8 cellular contexts compared by ENCODE assay signal in the genomic region with DNA sequence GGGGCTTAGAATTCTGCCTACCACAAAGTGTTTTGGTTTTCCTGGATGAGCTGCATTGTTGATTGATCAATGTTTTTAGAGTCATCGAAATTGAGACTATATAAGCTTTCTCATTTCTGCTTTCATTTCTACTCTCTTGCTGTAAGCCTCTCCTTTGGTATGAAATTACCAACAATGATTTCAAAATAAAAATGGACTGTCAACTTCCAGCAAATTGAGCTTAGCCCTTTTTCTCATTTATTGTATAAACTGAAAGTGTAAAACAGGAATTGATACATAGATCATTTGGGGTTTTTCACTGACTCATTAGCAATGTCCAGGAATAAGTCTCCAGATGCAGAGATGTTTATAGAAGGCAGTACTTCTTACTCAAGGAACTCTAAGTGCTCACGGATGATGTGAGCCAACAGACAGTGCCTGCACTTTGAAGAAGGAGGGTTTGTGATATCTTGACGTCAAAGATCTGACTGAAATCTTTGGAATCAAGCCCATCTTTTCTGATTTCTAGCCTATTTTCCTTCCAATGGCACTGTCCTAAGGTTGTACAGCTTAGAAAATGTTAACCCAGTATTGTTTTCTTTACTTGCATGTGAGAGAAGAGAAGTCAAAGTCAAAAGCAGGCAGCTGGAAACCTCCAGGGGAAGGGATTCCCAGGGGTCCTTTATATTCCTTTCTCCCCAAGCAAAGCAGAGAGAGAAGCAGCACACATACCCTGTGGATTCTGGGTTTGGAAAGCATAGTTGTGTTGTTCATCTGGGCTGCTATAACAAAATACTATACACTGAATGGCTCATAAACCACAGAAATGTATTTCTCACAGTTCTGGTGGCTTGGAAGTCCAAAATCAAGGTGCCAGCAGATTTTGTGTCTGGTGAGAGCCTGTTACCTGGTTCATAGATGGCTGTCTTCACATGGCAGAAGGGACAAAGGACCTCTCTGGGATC. TPM values are rescaled to one million over a fixed set of nuclear protein-coding genes. Genes with fewer than 3 reads are reported as not detected.
DNase-seq lines count a peak whose midpoint lies in the region; ATAC-seq and TF ChIP-seq lines count a peak whose summit lies in the region.

No MANE protein-coding gene starts in this region.

- TF ChIP-seq CTCF in WI38 (IDR thresholded peaks at IDR 0.05; ENCODE audit: low read depth, low read length): no peak
- no peak for TF ChIP-seq CTCF in endothelial cell (IDR thresholded peaks at IDR 0.05; ENCODE audit: unreplicated experiment)

- peak overlapping the region in 5 of 6 donors; percentile 5 to 70 (median 60) for H3K27ac Mint-ChIP-seq in naive B cell
- H3K27ac Mint-ChIP-seq in endothelial cell (ENCODE audit: unreplicated experiment): no peak overlapping the region

- H3K36me3 Mint-ChIP-seq in naive B cell: no peaks in the 10 kb centered on the region
- H3K36me3 Mint-ChIP-seq in endothelial cell (ENCODE audit: low read depth, unreplicated experiment): no peaks in the 10 kb centered on the region

- H3K9me3 Mint-ChIP-seq in naive B cell: no peaks in the 10 kb centered on the region
- no peaks in the 10 kb centered on the region for H3K9me3 Mint-ChIP-seq in endothelial cell (ENCODE audit: unreplicated experiment)

- DNase-seq in naive B cell (no peak), endothelial cell (ENCODE audit: low spot score) (no peak), activated gamma-delta T cell treated with Interleukin-2 at 50 U/mL for 16 hours (no peak)
- no peak for DNase-seq in activated CD4-positive, alpha-beta T cell treated with anti-CD3 and anti-CD28 coated beads, Interleukin-2, amount 50 U/mL, for 4 hours

- peak; percentile 47 for ATAC-seq in GM18502 (IDR thresholded peaks at IDR 0.05; ENCODE audit: poor library complexity, unreplicated experiment)
- peak; percentile 52 for ATAC-seq in HG02610 (IDR thresholded peaks at IDR 0.05; ENCODE audit: unreplicated experiment)
- peak; percentile 43 to 46 for ATAC-seq in naive B cell (ENCODE audit: low read depth in 2 of 2)
- no peak for ATAC-seq in HG03521 (IDR thresholded peaks at IDR 0.05; ENCODE audit: unreplicated experiment)

- H3K4me3 Mint-ChIP-seq in naive B cell (peak overlapping the region; percentile 36 to 74 (median 56)), endothelial cell (ENCODE audit: unreplicated experiment) (no peak overlapping the region)

- H3K4me1 Mint-ChIP-seq in naive B cell: peaks cover 20 to 32% (median 29%) of the 10 kb centered on the region in 3 donors
- peaks cover 16% of the 10 kb centered on the region for H3K4me1 Mint-ChIP-seq in endothelial cell (ENCODE audit: unreplicated experiment)

- H3K4me3 ChIP-seq in WI38 (ENCODE audit: low read depth, low read length): peak overlapping the region; percentile 17

- peaks cover 0 to 1% (median 0%) of the 10 kb centered on the region in 3 donors for H3K27me3 Mint-ChIP-seq in naive B cell
- peaks cover 1% of the 10 kb centered on the region for H3K27me3 Mint-ChIP-seq in endothelial cell (ENCODE audit: unreplicated experiment)

RNA-seq across cellular contexts. Expression of a gene that starts 19.8 kb away (rescaled TPM):
- polyA plus RNA-seq in naive B cell (ENCODE audit: low read depth in 6 of 6): 10 to 100 TPM in 1 of 6 donors, 1 to 10 TPM in 5; 4.8 to 10.7 (median 7.5) TPM
- total RNA-seq in endothelial cell (ENCODE audit: unreplicated experiment): 68.8 TPM
